28 cellular contexts compared by ENCODE assay signal in the genomic region with DNA sequence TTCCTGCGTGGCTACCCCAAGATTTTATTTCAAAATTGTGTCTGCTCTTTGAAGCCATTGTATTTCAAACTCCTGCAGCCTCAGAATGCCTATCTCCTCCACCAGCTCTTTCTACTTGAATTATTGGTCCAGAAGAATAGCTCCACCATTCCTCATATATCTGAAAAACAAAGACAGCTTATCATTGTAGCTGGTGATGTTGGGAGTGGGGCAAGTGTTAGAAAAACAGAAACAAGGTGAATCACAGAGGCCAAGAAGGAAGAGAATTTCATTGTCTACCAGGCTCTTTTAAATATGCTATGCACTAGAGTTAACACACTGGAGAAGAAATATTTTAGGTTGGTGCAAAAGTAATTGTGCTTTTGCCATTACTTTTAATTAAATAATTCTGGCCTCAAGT.
"Had no signal": no experiment of that assay in that cellular context is flagged by ENCODE, and none has a peak within 500 bp of the region (broad histone marks: within the 10 kb centered on the region; RNA-seq: fewer than 3 reads in every experiment).

No MANE protein-coding gene starts in this region.

- H3K4me3 ChIP-seq: ascending aorta, SK-N-MC had no signal

- DNase-seq: activated CD4-positive, alpha-beta T cell treated with anti-CD3 and anti-CD28 coated beads for 1 hour; activated CD4-positive, alpha-beta T cell treated with anti-CD3 and anti-CD28 coated beads for 48 hours; activated CD4-positive, alpha-beta T cell treated with anti-CD3 and anti-CD28 coated beads, Interleukin-2, amount 50 U/mL, for 48 hours; activated CD4-positive, CD25-positive, alpha-beta regulatory T cell; activated CD8-positive, alpha-beta T cell treated with anti-CD3 and anti-CD28 coated beads, Interleukin-2, amount 10 ng/mL, durations not matched to agents 7 days and 5 days; activated gamma-delta T cell; activated naive CD4-positive, alpha-beta T cell treated with Interleukin-2 at 50 U/mL for 16 hours; activated naive CD8-positive, alpha-beta T cell treated with anti-CD3 and anti-CD28 coated beads, Interleukin-2, amount 10 ng/mL, durations not matched to agents 7 days and 5 days; activated T-cell treated with anti-CD3 and anti-CD28 coated beads, Interleukin-2, amount 50 U/mL, for 24 hours; amygdala; caudate nucleus; cerebellar nuclear complex; Karpas-422; MM.1S; MV-4-11; NCI-H1092; NCI-H1436 treated with DMSO at 0.1 percent for 48 hours; NCI-H1694 treated with DMSO at 0.1 percent for 48 hours; NCI-H2029; NCI-H345; NCI-H526; NCI-H748 treated with DMSO at 0.1 percent for 48 hours; NK-92 treated with Interleukin-12 subunit alpha and Interleukin-12 subunit beta, amount 100 ng/mL, for 24 hours; Right ventricle myocardium superior; T1000; WERI-Rb-1 had no signal

- ATAC-seq: activated CD8-positive, alpha-beta T cell treated with anti-CD3 and anti-CD28 coated beads, Interleukin-2, amount 10 ng/mL, durations not matched to agents 7 days and 5 days had no signal

- H3K27ac ChIP-seq: SK-N-MC, WERI-Rb-1 had no signal

- H3K27me3 ChIP-seq: ascending aorta had no signal

- H3K9me3 ChIP-seq: ascending aorta had no signal
